In genomic region chr19:55069137-55069858, GRCh38 we compare ENCODE assay signal across 1 cellular context.
TF ChIP-seq lines count a peak whose summit lies in the region.

No MANE protein-coding gene starts in this region.

TF ChIP-seq in SK-N-SH, 30 proteins besides CTCF, POLR2A, EP300 and RAD21 (continued from another document):
- no peak for TF ChIP-seq ZBTB33 (IDR thresholded peaks at IDR 0.05; ENCODE audit: borderline replicate concordance, low read depth)
- TF ChIP-seq POLR2AphosphoS5 (IDR thresholded peaks at IDR 0.05; ENCODE audit: low read depth, low read length), result no peak
- no peak for TF ChIP-seq REST (IDR thresholded peaks at IDR 0.05; ENCODE audit: low read depth, low read length)
- TF ChIP-seq USF1 (IDR thresholded peaks at IDR 0.05; ENCODE audit: borderline replicate concordance, low read depth), result no peak
- TF ChIP-seq GATA2 (CRISPR knock-in tag; IDR thresholded peaks at IDR 0.05), result no peak
- TF ChIP-seq NRF1 (IDR thresholded peaks at IDR 0.05; ENCODE audit: low read depth, low read length), result no peak
- TF ChIP-seq MXI1 (IDR thresholded peaks at IDR 0.05; ENCODE audit: low read depth, low read length), result no peak
- no peak for TF ChIP-seq JUND (IDR thresholded peaks at IDR 0.05)
- no peak for TF ChIP-seq MAX (IDR thresholded peaks at IDR 0.05; ENCODE audit: low read depth)
- TF ChIP-seq YY1 (IDR thresholded peaks at IDR 0.05; ENCODE audit: low read depth), result no peak
- TF ChIP-seq FOSL2 (IDR thresholded peaks at IDR 0.05; ENCODE audit: borderline replicate concordance, low read depth), result no peak
- TF ChIP-seq RCOR1 (IDR thresholded peaks at IDR 0.05; ENCODE audit: low read length), result no peak
- TF ChIP-seq CHD2 (IDR thresholded peaks at IDR 0.05; ENCODE audit: low read length, partially characterized antibody), result no peak
- no peak for TF ChIP-seq SIN3A (IDR thresholded peaks at IDR 0.05; ENCODE audit: borderline replicate concordance, low read depth, low read length)
- no peak for TF ChIP-seq NFIC (IDR thresholded peaks at IDR 0.05; ENCODE audit: borderline replicate concordance)
